17 cellular contexts compared by ENCODE assay signal in the genomic region with DNA sequence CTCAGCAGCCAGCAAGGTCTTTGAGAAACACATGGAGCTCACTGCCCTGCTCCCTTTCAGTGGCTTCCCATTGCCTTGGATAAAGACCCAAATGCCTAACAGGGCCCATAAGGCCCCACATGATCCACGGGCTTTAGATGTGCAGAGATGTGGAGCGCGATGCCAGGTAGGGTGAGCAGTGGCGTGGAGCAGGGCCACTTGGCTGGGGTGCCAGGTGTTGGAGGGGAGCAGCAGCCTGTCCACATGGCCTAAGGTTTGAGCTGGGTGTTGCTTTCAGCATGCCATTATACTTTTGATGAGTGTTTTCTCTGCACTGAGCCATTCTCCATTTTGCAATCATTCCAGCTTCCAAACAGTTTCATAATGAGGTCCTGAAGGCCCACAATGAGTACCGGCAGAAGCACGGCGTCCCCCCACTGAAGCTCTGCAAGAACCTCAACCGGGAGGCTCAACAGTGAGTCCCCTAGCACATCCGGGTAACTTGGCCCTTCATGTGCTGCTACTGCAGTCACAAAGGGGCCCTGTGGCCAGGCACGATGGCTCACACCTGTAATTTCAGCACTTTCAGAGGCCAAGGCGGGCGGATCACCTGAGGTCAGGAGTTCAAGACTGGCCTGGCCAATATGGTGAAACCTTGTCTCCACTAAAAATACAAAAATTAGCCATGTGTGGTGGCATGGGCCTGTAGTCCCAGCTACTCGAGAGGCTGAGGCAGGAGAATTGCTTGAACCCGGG. TPM values are rescaled to one million over a fixed set of nuclear protein-coding genes. Genes with fewer than 3 reads are reported as not detected.
DNase-seq lines count a peak whose midpoint lies in the region; ATAC-seq and TF ChIP-seq lines count a peak whose summit lies in the region.
"Had no signal": no experiment of that assay in that cellular context is flagged by ENCODE, and none has a peak within 500 bp of the region (broad histone marks: within the 10 kb centered on the region; RNA-seq: fewer than 3 reads in every experiment).

No MANE protein-coding gene starts in this region.

- CTCF ChIA-PET in activated naive CD4-positive, alpha-beta T cell treated with anti-CD3 and anti-CD28 coated beads, Interleukin-2, amount 10 ng/mL, durations not matched to agents 7 days and 5 days (lab: Charles Lee) = interaction anchor here (1.6 kb wide), 2 partner anchors 16 to 17 kb away, joined by 6 to 10 read pairs; no protein-coding TSS in a partner anchor

- H3K4me3 Mint-ChIP-seq in activated naive CD4-positive, alpha-beta T cell treated with anti-CD3 and anti-CD28 coated beads, Interleukin-2, amount 10 ng/mL, durations not matched to agents 7 days and 5 days = no peak overlapping the region

- H3K9me3 ChIP-seq in muscle layer of colon (ENCODE audit: low read length) = no peaks in the 10 kb centered on the region
- H3K9me3 ChIP-seq in thoracic aorta = no peaks in the 10 kb centered on the region
- H3K9me3 ChIP-seq in HAP-1 = no peaks in the 10 kb centered on the region

- H3K27ac ChIP-seq in angular gyrus (ENCODE audit: low read depth, low read length) (peak overlapping the region; percentile 37), muscle layer of colon (ENCODE audit: low read depth, low read length) (peak overlapping the region; percentile 87), thoracic aorta (peak overlapping the region; percentile 72 to 74)
- H3K27ac ChIP-seq: hepatocyte had no signal

- H3K36me3 Mint-ChIP-seq in activated naive CD4-positive, alpha-beta T cell treated with anti-CD3 and anti-CD28 coated beads, Interleukin-2, amount 10 ng/mL, durations not matched to agents 7 days and 5 days = peaks cover 51% of the 10 kb centered on the region
- peaks cover 19 to 54% of the 10 kb centered on the region in 2 donors for H3K36me3 Mint-ChIP-seq in activated naive CD4-positive, alpha-beta T cell treated with anti-CD3 and anti-CD28 coated beads, Interleukin-2, amount 50 U/mL, for 72 hours

- no peak for DNase-seq in activated naive CD4-positive, alpha-beta T cell treated with anti-CD3 and anti-CD28 coated beads, Interleukin-2, amount 10 ng/mL, durations not matched to agents 7 days and 5 days
- no peak for DNase-seq in activated naive CD4-positive, alpha-beta T cell treated with anti-CD3 and anti-CD28 coated beads, Interleukin-2, amount 50 U/mL, for 72 hours (ENCODE audit: low spot score in 2 of 2)
- DNase-seq in thoracic aorta (ENCODE audit: low spot score) (no peak), left lobe of liver (ENCODE audit: low spot score) (no peak), HAP-1 (ENCODE audit: low spot score in 2 of 2) (no peak), NCI-H1105 treated with DMSO at 0.1 percent for 48 hours (lab: John Stamatoyannopoulos, UW) (no peak)
- DNase-seq: activated CD4-positive, CD25-positive, alpha-beta regulatory T cell treated with anti-CD3 and anti-CD28 coated beads, Interleukin-2, amount 50 U/mL, for 72 hours; left ventricle myocardium superior; NCI-H2171 treated with DMSO at 0.1 percent for 48 hours; occipital lobe had no signal

- no peak for TF ChIP-seq CTCF in thoracic aorta (IDR thresholded peaks at IDR 0.05)

- no peak overlapping the region for H3K9ac ChIP-seq in muscle layer of colon (ENCODE audit: low read length)

- H3K9me3 Mint-ChIP-seq in activated naive CD4-positive, alpha-beta T cell treated with anti-CD3 and anti-CD28 coated beads, Interleukin-2, amount 10 ng/mL, durations not matched to agents 7 days and 5 days = peaks cover 19% of the 10 kb centered on the region
- peaks cover 9 to 20% of the 10 kb centered on the region in 2 donors for H3K9me3 Mint-ChIP-seq in activated naive CD4-positive, alpha-beta T cell treated with anti-CD3 and anti-CD28 coated beads, Interleukin-2, amount 50 U/mL, for 72 hours

- H3K27me3 Mint-ChIP-seq in activated naive CD4-positive, alpha-beta T cell treated with anti-CD3 and anti-CD28 coated beads, Interleukin-2, amount 10 ng/mL, durations not matched to agents 7 days and 5 days = no peaks in the 10 kb centered on the region

- no peak overlapping the region for H3K4me3 ChIP-seq in muscle layer of colon (ENCODE audit: low read depth in 1 of 2, low read length in 2 of 2)
- H3K4me3 ChIP-seq in thoracic aorta = no peak overlapping the region
- no peak overlapping the region for H3K4me3 ChIP-seq in HAP-1
- H3K4me3 ChIP-seq: hepatocyte had no signal

- in situ Hi-C loops in HAP-1 (cut with MboI; ENCODE audit: low sequenced_read_pairs) = no loop called here

- H3K27me3 ChIP-seq in muscle layer of colon (ENCODE audit: control insufficient read depth in 1 of 2, insufficient read depth in 2 of 2, low read length in 2 of 2) (no peaks in the 10 kb centered on the region), thoracic aorta (replicated peaks; ENCODE audit: insufficient read depth) (no peaks in the 10 kb centered on the region), HAP-1 (ENCODE audit: low read depth) (no peaks in the 10 kb centered on the region)
- H3K27me3 ChIP-seq: hepatocyte had no signal

- H3K4me1 ChIP-seq in muscle layer of colon (ENCODE audit: insufficient read depth, low read length) = peaks cover 75% of the 10 kb centered on the region
- H3K4me1 ChIP-seq in thoracic aorta (ENCODE audit: control insufficient read depth in 1 of 2, low read depth in 2 of 2) = peaks cover 29 to 47% of the 10 kb centered on the region in 2 donors
- H3K4me1 ChIP-seq in HAP-1 = no peaks in the 10 kb centered on the region

- H3K4me1 Mint-ChIP-seq in activated naive CD4-positive, alpha-beta T cell treated with anti-CD3 and anti-CD28 coated beads, Interleukin-2, amount 10 ng/mL, durations not matched to agents 7 days and 5 days = peaks cover 94% of the 10 kb centered on the region

- H3K36me3 ChIP-seq in muscle layer of colon (ENCODE audit: insufficient read depth, low read length) = peaks cover 29% of the 10 kb centered on the region
- peaks cover 13% of the 10 kb centered on the region for H3K36me3 ChIP-seq in thoracic aorta
- no peaks in the 10 kb centered on the region for H3K36me3 ChIP-seq in HAP-1 (replicated peaks)

- H3K27ac Mint-ChIP-seq in activated naive CD4-positive, alpha-beta T cell treated with anti-CD3 and anti-CD28 coated beads, Interleukin-2, amount 10 ng/mL, durations not matched to agents 7 days and 5 days = peak overlapping the region; percentile 63
- H3K27ac Mint-ChIP-seq in activated naive CD4-positive, alpha-beta T cell treated with anti-CD3 and anti-CD28 coated beads, Interleukin-2, amount 50 U/mL, for 72 hours = no peak overlapping the region
- H3K27ac Mint-ChIP-seq: activated T-helper 2 cell treated with anti-CD3 and anti-CD28 coated beads, Interferon-gamma antibody, Interleukin-2, Interleukin-4, amounts not matched to agents 10 μg/mL and 5 μg/mL and 100 μg/mL, durations not matched to agents 14 hours and 24 hours and 36 hours had no signal

- ATAC-seq in activated naive CD4-positive, alpha-beta T cell treated with anti-CD3 and anti-CD28 coated beads, Interleukin-2, amount 50 U/mL, for 72 hours = no peak
- no peak for ATAC-seq in thoracic aorta (ENCODE audit: insufficient number of reproducible peaks, low FRiP score, low read depth)
- no peak for ATAC-seq in left lobe of liver

RNA-seq across cellular contexts. Expression of gene GLIPR2, which starts 11.1 kb away (rescaled TPM):
- 10 to 100 TPM in 1 of 2 donors, 1 to 10 TPM in 1; 4.0 to 17.0 TPM for total RNA-seq in activated naive CD4-positive, alpha-beta T cell treated with anti-CD3 and anti-CD28 coated beads, Interleukin-2, amount 50 U/mL, for 72 hours
- total RNA-seq in thoracic aorta (10 to 100 TPM; 47.0 to 52.1 TPM), left lobe of liver (1.5 TPM)
- total RNA-seq: OCI-LY7 had no signal

RNA-seq across cellular contexts. Expression of gene CCIN, which starts 21.6 kb away (rescaled TPM):
- not detected for total RNA-seq in activated naive CD4-positive, alpha-beta T cell treated with anti-CD3 and anti-CD28 coated beads, Interleukin-2, amount 50 U/mL, for 72 hours
- 1 to 10 TPM; 1.6 to 2.3 TPM for total RNA-seq in thoracic aorta
- not detected for total RNA-seq in left lobe of liver
- total RNA-seq: activated T-helper 2 cell treated with anti-CD3 and anti-CD28 coated beads, Interferon-gamma antibody, Interleukin-2, Interleukin-4, amounts not matched to agents 10 μg/mL and 5 μg/mL and 100 μg/mL, durations not matched to agents 14 hours and 24 hours and 36 hours; hepatocyte; HT1080; occipital lobe; OCI-LY7; ureter had no signal

RNA-seq across cellular contexts. Expression of gene CLTA, which starts 43.1 kb away (rescaled TPM):
- total RNA-seq in activated naive CD4-positive, alpha-beta T cell treated with anti-CD3 and anti-CD28 coated beads, Interleukin-2, amount 50 U/mL, for 72 hours = 100 to 1,000 TPM in 1 of 2 donors, 10 to 100 TPM in 1; 77.0 to 127 TPM
- total RNA-seq in thoracic aorta (100 to 1,000 TPM; 127 to 145 TPM), left lobe of liver (61.8 TPM)

Comparison
In these comparisons a context has a peak if more than half of its experiments do, and no peak if none do; other contexts are left out.
1. H3K27ac ChIP-seq: peak in every context shown above with its lines; median percentile 87 in muscle layer of colon; 73 in thoracic aorta; 37 in angular gyrus.